25 cellular contexts compared by ENCODE assay signal in the genomic region with DNA sequence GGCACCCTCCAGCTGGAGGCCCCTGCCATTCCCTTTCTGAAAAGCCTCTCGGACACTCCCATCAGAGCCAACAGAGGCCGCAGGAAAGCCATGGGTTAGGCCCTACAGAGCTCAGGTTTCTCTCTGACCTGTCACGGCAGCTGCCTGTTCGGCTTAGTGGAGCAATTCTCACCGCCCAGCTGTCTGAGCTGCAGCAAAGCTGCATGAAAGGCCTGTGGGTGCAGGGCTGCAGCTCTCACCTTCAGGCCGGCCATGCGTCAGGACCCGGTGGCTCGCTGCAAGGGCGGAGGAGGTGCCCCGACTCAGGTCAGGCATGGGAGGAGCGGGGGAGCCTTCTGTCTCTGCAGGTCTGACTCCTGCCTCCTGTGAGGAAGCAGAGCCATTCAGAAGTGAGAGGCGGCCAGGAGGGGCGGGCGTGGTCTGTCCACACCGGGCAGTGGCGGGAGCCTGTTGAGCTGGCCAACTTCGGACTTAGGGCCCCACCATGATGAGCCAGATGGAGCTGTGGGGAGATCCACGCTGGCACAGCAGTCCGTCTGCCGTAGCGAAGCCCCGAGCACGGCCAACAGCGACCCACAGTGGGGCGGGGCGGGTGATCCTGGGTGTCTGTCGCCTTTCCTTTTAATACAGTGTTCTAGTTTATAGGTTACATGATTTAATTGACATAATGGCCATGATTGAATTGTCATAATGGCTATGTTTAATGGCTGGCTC. TPM values are rescaled to one million over a fixed set of nuclear protein-coding genes. Genes with fewer than 3 reads are reported as not detected.
DNase-seq lines count a peak whose midpoint lies in the region; ATAC-seq and TF ChIP-seq lines count a peak whose summit lies in the region.
"Had no signal": no experiment of that assay in that cellular context is flagged by ENCODE, and none has a peak within 500 bp of the region (broad histone marks: within the 10 kb centered on the region; RNA-seq: fewer than 3 reads in every experiment).

No MANE protein-coding gene starts in this region.

- H3K4me1 Mint-ChIP-seq in chondrocyte (ENCODE audit: low read depth) (no peaks in the 10 kb centered on the region), mesothelial cell of epicardium (peaks cover 5% of the 10 kb centered on the region)
- peaks cover 4% of the 10 kb centered on the region for H3K4me1 Mint-ChIP-seq in activated CD4-positive, alpha-beta T cell treated with anti-CD3 and anti-CD28 coated beads, Interleukin-2, amount 10 ng/mL, durations not matched to agents 24 days and 14 days
- H3K4me1 Mint-ChIP-seq: activated CD8-positive, alpha-beta memory T cell treated with anti-CD3 and anti-CD28 coated beads, Interleukin-2, amount 10 ng/mL, durations not matched to agents 7 days and 5 days; activated T-helper 17 cell treated with anti-CD3 and anti-CD28 coated beads, Interleukin-2, amount 50 U/mL, for 72 hours; natural killer cell had no signal

- H3K4me3 Mint-ChIP-seq in chondrocyte (ENCODE audit: unreplicated experiment) (no peak overlapping the region), mesothelial cell of epicardium (no peak overlapping the region)
- no peak overlapping the region for H3K4me3 Mint-ChIP-seq in activated CD4-positive, alpha-beta T cell treated with anti-CD3 and anti-CD28 coated beads, Interleukin-2, amount 10 ng/mL, durations not matched to agents 24 days and 14 days
- H3K4me3 Mint-ChIP-seq: activated CD8-positive, alpha-beta memory T cell treated with anti-CD3 and anti-CD28 coated beads, Interleukin-2, amount 10 ng/mL, durations not matched to agents 7 days and 5 days; activated T-helper 17 cell treated with anti-CD3 and anti-CD28 coated beads, Interleukin-2, amount 50 U/mL, for 72 hours; CD8-positive, alpha-beta T cell; memory B cell; natural killer cell had no signal

- H3K36me3 Mint-ChIP-seq in chondrocyte (ENCODE audit: low read depth) (no peaks in the 10 kb centered on the region), mesothelial cell of epicardium (no peaks in the 10 kb centered on the region)
- no peaks in the 10 kb centered on the region for H3K36me3 Mint-ChIP-seq in activated CD4-positive, alpha-beta T cell treated with anti-CD3 and anti-CD28 coated beads, Interleukin-2, amount 10 ng/mL, durations not matched to agents 24 days and 14 days (ENCODE audit: low read depth)
- H3K36me3 Mint-ChIP-seq: activated CD8-positive, alpha-beta memory T cell treated with anti-CD3 and anti-CD28 coated beads, Interleukin-2, amount 10 ng/mL, durations not matched to agents 7 days and 5 days; CD8-positive, alpha-beta T cell; memory B cell; natural killer cell had no signal

- no peaks in the 10 kb centered on the region for H3K9me3 ChIP-seq in BE2C
- H3K9me3 ChIP-seq: body of pancreas had no signal

- H3K27ac Mint-ChIP-seq in chondrocyte (ENCODE audit: unreplicated experiment) (no peak overlapping the region), mesothelial cell of epicardium (no peak overlapping the region)
- H3K27ac Mint-ChIP-seq in activated CD4-positive, alpha-beta T cell treated with anti-CD3 and anti-CD28 coated beads, Interleukin-2, amount 10 ng/mL, durations not matched to agents 24 days and 14 days, result no peak overlapping the region
- H3K27ac Mint-ChIP-seq: activated CD8-positive, alpha-beta memory T cell treated with anti-CD3 and anti-CD28 coated beads, Interleukin-2, amount 10 ng/mL, durations not matched to agents 7 days and 5 days; activated T-helper 17 cell treated with anti-CD3 and anti-CD28 coated beads, Interleukin-2, amount 50 U/mL, for 72 hours; CD8-positive, alpha-beta T cell; memory B cell; natural killer cell had no signal

- peaks cover 12% of the 10 kb centered on the region for H3K27me3 ChIP-seq in BE2C

- H3K4me1 ChIP-seq in BE2C, result no peaks in the 10 kb centered on the region
- H3K4me1 ChIP-seq: body of pancreas had no signal

- POLR2A ChIA-PET in HEK293T (lab: Yijun Ruan, JAX), result no interaction called here

- peaks cover 2% of the 10 kb centered on the region for H3K9me3 Mint-ChIP-seq in chondrocyte (ENCODE audit: low read depth)
- H3K9me3 Mint-ChIP-seq in activated CD4-positive, alpha-beta T cell treated with anti-CD3 and anti-CD28 coated beads, Interleukin-2, amount 10 ng/mL, durations not matched to agents 24 days and 14 days, result peaks cover 3% of the 10 kb centered on the region
- H3K9me3 Mint-ChIP-seq in mesothelial cell of epicardium, result no peaks in the 10 kb centered on the region
- H3K9me3 Mint-ChIP-seq: activated T-helper 17 cell treated with anti-CD3 and anti-CD28 coated beads, Interleukin-2, amount 50 U/mL, for 72 hours; CD8-positive, alpha-beta T cell; natural killer cell had no signal

- DNase-seq in BE2C (peak; percentile 4), NCI-H187 (lab: John Stamatoyannopoulos, UW) (peak; percentile 33 to 57), chondrocyte (ENCODE audit: low spot score) (peak; percentile 73), myocyte (ENCODE audit: low read depth) (peak; percentile 79), sciatic nerve (ENCODE audit: low spot score) (no peak), mesothelial cell of epicardium (ENCODE audit: low spot score in 2 of 2, unreplicated experiment in 2 of 2) (no peak), HEK293T (ENCODE audit: extremely low spot score) (no peak)
- DNase-seq in activated CD4-positive, alpha-beta T cell treated with anti-CD3 and anti-CD28 coated beads, Interleukin-2, amount 10 ng/mL, durations not matched to agents 24 days and 14 days, result no peak
- DNase-seq: activated CD4-positive, alpha-beta T cell treated with anti-CD3 and anti-CD28 coated beads for 1 hour; activated CD8-positive, alpha-beta memory T cell treated with anti-CD3 and anti-CD28 coated beads, Interleukin-2, amount 10 ng/mL, durations not matched to agents 7 days and 5 days; body of pancreas; CD8-positive, alpha-beta T cell; DMS79; Karpas-422; natural killer cell; NCI-H1092; NCI-H2107; NCI-H748 treated with DMSO at 0.1 percent for 48 hours had no signal

- ATAC-seq in sciatic nerve, result no peak
- ATAC-seq: activated CD8-positive, alpha-beta memory T cell treated with anti-CD3 and anti-CD28 coated beads, Interleukin-2, amount 10 ng/mL, durations not matched to agents 7 days and 5 days; activated T-helper 17 cell treated with anti-CD3 and anti-CD28 coated beads, Interleukin-2, amount 50 U/mL, for 72 hours; body of pancreas; CD8-positive, alpha-beta T cell; natural killer cell; SK-N-SH treated with all-trans-retinoic acid at 6 μM for 48 hours had no signal

- H3K27me3 Mint-ChIP-seq in chondrocyte (ENCODE audit: low read depth) (peaks cover 7% of the 10 kb centered on the region), mesothelial cell of epicardium (ENCODE audit: low read depth) (peaks cover 10% of the 10 kb centered on the region)
- no peaks in the 10 kb centered on the region for H3K27me3 Mint-ChIP-seq in activated CD4-positive, alpha-beta T cell treated with anti-CD3 and anti-CD28 coated beads, Interleukin-2, amount 10 ng/mL, durations not matched to agents 24 days and 14 days

- H3K4me3 ChIP-seq in BE2C (ENCODE audit: low read depth, low read length), result no peak overlapping the region
- H3K4me3 ChIP-seq: body of pancreas, coronary artery, PC-9, smooth muscle cell had no signal

- intact Hi-C loops in sciatic nerve (cut with DNase I), result no loop called here
- intact Hi-C loops in activated CD4-positive, alpha-beta T cell treated with anti-CD3 and anti-CD28 coated beads, Interleukin-2, amount 10 ng/mL, durations not matched to agents 24 days and 14 days (cut with micrococcal nuclease), result no loop called here

- H3K36me3 ChIP-seq in BE2C, result no peaks in the 10 kb centered on the region

- no peak for TF ChIP-seq CTCF in BE2C (IDR thresholded peaks at IDR 0.05; ENCODE audit: low read depth, low read length)
- no peak for TF ChIP-seq CTCF in chondrocyte (IDR thresholded peaks at IDR 0.05)
- TF ChIP-seq CTCF in mesothelial cell of epicardium (IDR thresholded peaks at IDR 0.05; ENCODE audit: unreplicated experiment), result no peak

- CTCF ChIA-PET in HEK293T (lab: Yijun Ruan, JAX), result no interaction called here

TF ChIP-seq in HEK293T, 16 proteins besides CTCF, POLR2A, EP300 and RAD21 (continues in another document):
- TF ChIP-seq SP1 (IDR thresholded peaks at IDR 0.05) (no peak), FOXK2 (IDR thresholded peaks at IDR 0.05) (no peak)

RNA-seq across cellular contexts. Expression of a gene that starts 23.4 kb away (rescaled TPM):
- polyA plus RNA-seq in BE2C (2012; ENCODE audit: insufficient read depth, insufficient read length, low read depth), result 4.8 TPM
- total RNA-seq in chondrocyte, result 0.46 to 2.3 TPM (median 2.3 TPM) in 3 replicates
- 0.27 and 2.1 TPM in 2 replicates for total RNA-seq in myocyte
- 0.26 TPM for polyA plus RNA-seq in myocyte (2012)
- 2.5 TPM for total RNA-seq in sciatic nerve
- 9.0 and 14.5 TPM in 2 replicates for total RNA-seq in activated CD4-positive, alpha-beta T cell treated with anti-CD3 and anti-CD28 coated beads, Interleukin-2, amount 10 ng/mL, durations not matched to agents 24 days and 14 days
- total RNA-seq in mesothelial cell of epicardium, result 9.0 to 12.0 TPM (median 11.6 TPM) in 3 replicates

RNA-seq across cellular contexts. Expression of a gene that starts 25.3 kb away (rescaled TPM):
- 946 TPM for polyA plus RNA-seq in BE2C (2012; ENCODE audit: insufficient read depth, insufficient read length, low read depth)
- total RNA-seq in chondrocyte (240 to 279 TPM (median 256 TPM) in 3 replicates), myocyte (69.9 and 197 TPM in 2 replicates), sciatic nerve (174 TPM), mesothelial cell of epicardium (194 to 212 TPM (median 197 TPM) in 3 replicates)
- polyA plus RNA-seq in myocyte (2012), result 842 TPM
- 232 TPM in 2 replicates for total RNA-seq in activated CD4-positive, alpha-beta T cell treated with anti-CD3 and anti-CD28 coated beads, Interleukin-2, amount 10 ng/mL, durations not matched to agents 24 days and 14 days

RNA-seq across cellular contexts. Expression of a gene that starts 25.6 kb away (rescaled TPM):
- polyA plus RNA-seq in BE2C (2012; ENCODE audit: insufficient read depth, insufficient read length, low read depth), result 10.4 TPM
- total RNA-seq in chondrocyte (22.8 to 26.5 TPM (median 25.6 TPM) in 3 replicates), myocyte (510 and 575 TPM in 2 replicates), sciatic nerve (14.6 TPM), mesothelial cell of epicardium (25.0 to 32.1 TPM (median 32.0 TPM) in 3 replicates)
- 90.4 TPM for polyA plus RNA-seq in myocyte (2012)
- 23.4 and 24.7 TPM in 2 replicates for total RNA-seq in activated CD4-positive, alpha-beta T cell treated with anti-CD3 and anti-CD28 coated beads, Interleukin-2, amount 10 ng/mL, durations not matched to agents 24 days and 14 days

RNA-seq across cellular contexts. Expression of a gene that starts 40.2 kb away (rescaled TPM):
- 0.34 TPM for polyA plus RNA-seq in BE2C (2012; ENCODE audit: insufficient read depth, insufficient read length, low read depth)
- total RNA-seq in chondrocyte (0.85 to 1.3 TPM (median 0.89 TPM) in 3 replicates), myocyte (0.10 TPM in 1 of 2 replicates, not detected in the other), sciatic nerve (11.4 TPM), mesothelial cell of epicardium (10.5 to 13.4 TPM (median 11.6 TPM) in 3 replicates)
- polyA plus RNA-seq in myocyte (2012), result 0.91 TPM
- 0.40 and 0.72 TPM in 2 replicates for total RNA-seq in activated CD4-positive, alpha-beta T cell treated with anti-CD3 and anti-CD28 coated beads, Interleukin-2, amount 10 ng/mL, durations not matched to agents 24 days and 14 days
- total RNA-seq: HT1080 had no signal

RNA-seq across cellular contexts. Expression of a gene that starts 56.9 kb away (rescaled TPM):
- 45.4 TPM for polyA plus RNA-seq in BE2C (2012; ENCODE audit: insufficient read depth, insufficient read length, low read depth)
- total RNA-seq in chondrocyte (54.1 to 60.8 TPM (median 55.4 TPM) in 3 replicates), myocyte (79.0 and 93.6 TPM in 2 replicates), sciatic nerve (50.3 TPM), mesothelial cell of epicardium (88.1 to 93.4 TPM (median 90.9 TPM) in 3 replicates)
- polyA plus RNA-seq in myocyte (2012), result 57.5 TPM
- total RNA-seq in activated CD4-positive, alpha-beta T cell treated with anti-CD3 and anti-CD28 coated beads, Interleukin-2, amount 10 ng/mL, durations not matched to agents 24 days and 14 days, result 32.1 and 34.5 TPM in 2 replicates

Comparison
In these comparisons a context has a peak if more than half of its experiments do, and no peak if none do; other contexts are left out.
1. DNase-seq: peak in BE2C (single experiment), NCI-H187 (2 of 2), chondrocyte (single experiment) and myocyte (single experiment); none in sciatic nerve (single experiment), activated CD4-positive, alpha-beta T cell treated with anti-CD3 and anti-CD28 coated beads, Interleukin-2, amount 10 ng/mL, durations not matched to agents 24 days and 14 days (single experiment), mesothelial cell of epicardium (0 of 2) and HEK293T (single experiment).
2. RNA of a gene that starts 25.6 kb away (total RNA-seq): 510 to 575 TPM in myocyte; 25.0 to 32.1 TPM in mesothelial cell of epicardium, 23.4 to 24.7 TPM in activated CD4-positive, alpha-beta T cell treated with anti-CD3 and anti-CD28 coated beads, Interleukin-2, amount 10 ng/mL, durations not matched to agents 24 days and 14 days, 22.8 to 26.5 TPM in chondrocyte and 14.6 TPM in sciatic nerve (single experiment); every median in the first group is over 10 times any median in the second.